8 cellular contexts compared by ENCODE assay signal in the genomic region with DNA sequence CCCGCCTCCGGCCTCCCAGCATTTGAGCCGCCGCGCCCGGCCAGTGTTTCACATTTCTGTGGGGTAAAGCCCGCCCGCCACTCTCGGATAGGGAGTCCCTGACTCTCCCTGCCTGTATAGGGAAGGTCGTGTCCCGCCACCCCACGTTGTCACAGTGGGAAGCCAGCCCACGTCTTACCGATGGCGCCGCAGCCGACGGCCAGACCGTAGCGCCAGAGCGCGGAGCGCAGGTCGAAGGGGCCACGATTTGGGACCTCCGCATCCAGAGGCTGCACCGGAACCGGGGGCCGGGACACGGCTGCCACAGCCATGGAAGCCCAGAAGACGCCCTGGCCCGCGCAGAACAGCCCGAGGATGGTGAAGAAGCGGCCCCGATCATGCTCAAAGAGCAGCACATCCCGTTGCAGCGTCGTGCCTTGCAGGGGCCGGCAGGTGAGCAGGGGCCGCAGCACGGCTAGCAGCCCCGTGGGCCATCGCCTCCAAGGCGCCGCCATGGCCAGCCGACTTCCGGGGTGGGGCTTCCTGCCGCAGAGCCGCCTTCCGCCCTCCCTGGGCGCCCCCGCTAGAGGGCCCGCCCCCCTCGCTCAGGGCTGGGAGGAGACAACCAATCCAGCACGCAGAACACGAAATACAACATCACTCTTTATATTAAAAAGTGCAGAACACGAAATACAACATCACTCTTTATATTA. TPM values are rescaled to one million over a fixed set of nuclear protein-coding genes. Genes with fewer than 3 reads are reported as not detected.
DNase-seq lines count a peak whose midpoint lies in the region; ATAC-seq and TF ChIP-seq lines count a peak whose summit lies in the region.

A gene with protein sequence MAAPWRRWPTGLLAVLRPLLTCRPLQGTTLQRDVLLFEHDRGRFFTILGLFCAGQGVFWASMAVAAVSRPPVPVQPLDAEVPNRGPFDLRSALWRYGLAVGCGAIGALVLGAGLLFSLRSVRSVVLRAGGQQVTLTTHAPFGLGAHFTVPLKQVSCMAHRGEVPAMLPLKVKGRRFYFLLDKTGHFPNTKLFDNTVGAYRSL (minus strand): TSS at position 506 of the 692 bp plus-strand sequence. CDS start 12 bp downstream, at position 494.

- H3K27me3 ChIP-seq in prostate gland (replicated peaks; ENCODE audit: insufficient read depth): no peaks in the 10 kb centered on the region

- ATAC-seq in left cardiac atrium: peak; percentile 88 to 90

- H3K36me3 ChIP-seq in prostate gland: peaks cover 12 to 26% of the 10 kb centered on the region in 2 donors

- peaks cover 18% of the 10 kb centered on the region for H3K4me1 ChIP-seq in prostate gland (replicated peaks)

- DNase-seq in GM04504 (ENCODE audit: low read depth) (peak; percentile 54), HFF-Myc (ENCODE audit: extremely low read depth, low read depth) (no peak), NCI-H1092 treated with DMSO at 0.1 percent for 48 hours (lab: John Stamatoyannopoulos, UW) (peak; percentile 80), T-helper 1 cell (peak; percentile 80 to 90 (median 87)), left cardiac atrium (peak; percentile 91), prostate gland (ENCODE audit: low spot score) (peak; percentile 84), ureter (ENCODE audit: low spot score) (peak; percentile 88)

- H3K27ac ChIP-seq in adipose tissue (ENCODE audit: low read depth, low read length) (no peak within 1 kb of the TSS), prostate gland (peak within 1 kb of the TSS; percentile 71 to 74)

- 0% methylated on average over 57 to 58 of the region's 58 CpGs for WGBS in adipose tissue, 3 donors
- WGBS in prostate gland: 0% methylated on average over 52 of the region's 58 CpGs

- no peaks in the 10 kb centered on the region for H3K9me3 ChIP-seq in prostate gland

- intact Hi-C loops in left cardiac atrium (cut with DNase I): loop anchor here in 1 of 2 donors (5.0 kb wide), 1 partner anchor 41 kb away; a partner anchor contains a TSS
- intact Hi-C loops in prostate gland (cut with DNase I): no loop called here

- H3K4me3 ChIP-seq in HFF-Myc (replicated peaks; ENCODE audit: low read depth, low read length): peak within 1 kb of the TSS; percentile 88
- H3K4me3 ChIP-seq in prostate gland: peak within 1 kb of the TSS; percentile 69 to 73

- peak; percentile 69 for TF ChIP-seq POLR2A in prostate gland (IDR thresholded peaks at IDR 0.05)

- TF ChIP-seq CTCF in HFF-Myc (IDR thresholded peaks at IDR 0.05; ENCODE audit: low read depth, low read length, missing control alignments): no peak
- peak; percentile 12 to 55 (median 30) for TF ChIP-seq CTCF in prostate gland (IDR thresholded peaks at IDR 0.05)

RNA-seq across cellular contexts. Expression of the gene that starts here (rescaled TPM):
- polyA plus RNA-seq in adipose tissue: 10 to 100 TPM; 16.2 to 19.9 (median 19.3) TPM
- total RNA-seq in left cardiac atrium (10 to 100 TPM; 12.0 to 17.6 TPM), prostate gland (10 to 100 TPM; 35.8 to 73.6 TPM), ureter (18.4 TPM)
